14 cellular contexts compared by ENCODE assay signal in genomic region chr18:29512761-29513160, GRCh38.
A peak's percentile ranks its signal among the peaks of the same experiment; 100 is the strongest.
DNase-seq lines count a peak whose midpoint lies in the region; ATAC-seq and TF ChIP-seq lines count a peak whose summit lies in the region.
"Had no signal": no experiment of that assay in that cellular context is flagged by ENCODE, and none has a peak within 500 bp of the region (broad histone marks: within the 10 kb centered on the region; RNA-seq: fewer than 3 reads in every experiment).

No MANE protein-coding gene starts in this region.

- no peaks in the 10 kb centered on the region for H3K36me3 Mint-ChIP-seq in nephron progenitor cell (ENCODE audit: low read depth)
- H3K36me3 Mint-ChIP-seq: CD8-positive, alpha-beta T cell had no signal

- no peak for TF ChIP-seq CTCF in nephron progenitor cell (IDR thresholded peaks at IDR 0.05)

- H3K4me3 Mint-ChIP-seq in nephron progenitor cell = no peak overlapping the region
- H3K4me3 Mint-ChIP-seq: B cell; CD8-positive, alpha-beta T cell; GM23338 had no signal

- no peaks in the 10 kb centered on the region for H3K9me3 Mint-ChIP-seq in nephron progenitor cell
- H3K9me3 Mint-ChIP-seq: GM23338 had no signal

- H3K27me3 Mint-ChIP-seq in nephron progenitor cell (ENCODE audit: low read depth, poor library complexity) = no peaks in the 10 kb centered on the region
- H3K27me3 Mint-ChIP-seq: B cell had no signal

- peak; percentile 24 for ATAC-seq in HG02588 (IDR thresholded peaks at IDR 0.05; ENCODE audit: unreplicated experiment)
- ATAC-seq in HG03354 (IDR thresholded peaks at IDR 0.05; ENCODE audit: poor library complexity, severe bottlenecking, unreplicated experiment) = peak; percentile 24
- ATAC-seq: CD8-positive, alpha-beta T cell; GM23338 had no signal

- peak overlapping the region; percentile 73 for H3K27ac Mint-ChIP-seq in nephron progenitor cell
- H3K27ac Mint-ChIP-seq: B cell; CD8-positive, alpha-beta T cell; GM23338 had no signal

- DNase-seq in ELF-1 (ENCODE audit: low read depth, low spot score) (peak; percentile 68), nephron progenitor cell (no peak), OCI-M1 (lab: John Stamatoyannopoulos, UW) (no peak), SIG-M5 (lab: John Stamatoyannopoulos, UW) (no peak)
- DNase-seq: CD8-positive, alpha-beta T cell; DMS 273 treated with DMSO at 0.1 percent for 48 hours; DMS53; DND-41; EL; HCEC 1CT had no signal

- no peaks in the 10 kb centered on the region for H3K4me1 Mint-ChIP-seq in nephron progenitor cell
- H3K4me1 Mint-ChIP-seq: B cell, GM23338 had no signal
